In genomic region chr18:56083097-56083865, GRCh38 we compare ENCODE assay signal across 1 cellular context.
TF ChIP-seq lines count a peak whose summit lies in the region.

No MANE protein-coding gene starts in this region.

TF ChIP-seq in IMR-90, 13 proteins besides CTCF, POLR2A, EP300 and RAD21:
- no peak for TF ChIP-seq MAFK (IDR thresholded peaks at IDR 0.05; ENCODE audit: low read depth, low read length)
